Comparison of ENCODE assay signal across 1 cellular context in genomic region chr16:57244463-57244766, GRCh38.
A peak's percentile ranks its signal among the peaks of the same experiment; 100 is the strongest.
TF ChIP-seq lines count a peak whose summit lies in the region.

No MANE protein-coding gene starts in this region.

TF ChIP-seq in H1, 55 proteins besides CTCF, POLR2A, EP300 and RAD21:
- TF ChIP-seq BACH1 (IDR thresholded peaks at IDR 0.05; ENCODE audit: low read length) (0 out of 2 replicates have a peak, but pooled peaks have one; percentile 10), EZH2 (IDR thresholded peaks at IDR 0.05; ENCODE audit: low read depth, low read length, severe bottlenecking) (no peak)
TF ChIP-seq in H1: peak in this region for 1.
